ENCODE assay signal across 8 cellular contexts in the genomic region with DNA sequence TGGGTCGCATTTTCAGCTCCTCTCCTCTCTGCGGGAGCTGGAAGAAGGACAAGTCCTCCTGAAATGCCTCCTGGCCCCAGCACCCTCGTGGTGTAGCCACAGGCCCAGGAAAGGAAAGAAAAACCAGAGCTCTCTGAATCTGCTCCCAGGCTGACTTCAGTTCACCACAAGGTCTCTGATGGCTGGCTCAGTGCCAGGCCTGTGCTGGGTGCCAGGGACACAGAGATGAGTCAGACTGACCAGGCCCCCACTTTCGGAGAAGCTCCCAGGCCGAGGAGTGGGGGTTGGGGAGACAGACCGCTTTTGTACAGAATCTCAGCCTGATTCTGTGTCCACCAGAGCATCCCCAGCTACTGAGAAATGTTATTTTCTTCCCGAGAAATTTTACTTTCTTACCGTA. TPM values are rescaled to one million over a fixed set of nuclear protein-coding genes. Genes with fewer than 3 reads are reported as not detected.
DNase-seq lines count a peak whose midpoint lies in the region; ATAC-seq lines count a peak whose summit lies in the region.

No MANE protein-coding gene starts in this region.

- no peaks in the 10 kb centered on the region for H3K27me3 Mint-ChIP-seq in stimulated activated naive CD8-positive, alpha-beta T cell treated with anti-CD3 and anti-CD28 coated beads, Interleukin-15, Interleukin-2, amounts not matched to agents 100 ng/mL and 50 ng/mL, for 24 hours

- no peak overlapping the region for H3K4me3 ChIP-seq in effector memory CD4-positive, alpha-beta T cell (ENCODE audit: insufficient read depth, low read depth, low read length, poor library complexity, severe bottlenecking)
- H3K4me3 ChIP-seq in muscle layer of duodenum (ENCODE audit: low read depth in 1 of 2, low read length in 2 of 2) = peak overlapping the region; percentile 22 to 46

- H3K4me1 Mint-ChIP-seq in stimulated activated naive CD8-positive, alpha-beta T cell treated with anti-CD3 and anti-CD28 coated beads, Interleukin-15, Interleukin-2, amounts not matched to agents 100 ng/mL and 50 ng/mL, for 24 hours (ENCODE audit: low read depth) = peaks cover 90% of the 10 kb centered on the region

- peak overlapping the region; percentile 58 for H3K27ac ChIP-seq in effector memory CD4-positive, alpha-beta T cell (ENCODE audit: insufficient read depth, low read length, poor library complexity, severe bottlenecking)
- H3K27ac ChIP-seq in muscle layer of duodenum (ENCODE audit: low read length) = peak overlapping the region; percentile 59

- H3K9me3 ChIP-seq in effector memory CD4-positive, alpha-beta T cell (ENCODE audit: control insufficient read depth, low read length) = no peaks in the 10 kb centered on the region
- no peaks in the 10 kb centered on the region for H3K9me3 ChIP-seq in muscle layer of duodenum (ENCODE audit: control insufficient read depth in 1 of 2, low read length in 2 of 2)

- peaks cover 13% of the 10 kb centered on the region for H3K9me3 Mint-ChIP-seq in stimulated activated naive CD8-positive, alpha-beta T cell treated with anti-CD3 and anti-CD28 coated beads, Interleukin-15, Interleukin-2, amounts not matched to agents 100 ng/mL and 50 ng/mL, for 24 hours

- peaks cover 88% of the 10 kb centered on the region for H3K4me1 ChIP-seq in effector memory CD4-positive, alpha-beta T cell (ENCODE audit: control insufficient read depth, insufficient read depth, low read length, poor library complexity, severe bottlenecking)
- peaks cover 31 to 74% of the 10 kb centered on the region in 2 donors for H3K4me1 ChIP-seq in muscle layer of duodenum (ENCODE audit: control insufficient read depth in 1 of 2, insufficient read depth in 2 of 2, low read length in 2 of 2)

- no peaks in the 10 kb centered on the region for H3K27me3 ChIP-seq in effector memory CD4-positive, alpha-beta T cell (replicated peaks; ENCODE audit: control insufficient read depth, insufficient read depth, low read length, poor library complexity, severe bottlenecking)
- H3K27me3 ChIP-seq in muscle layer of duodenum (ENCODE audit: low read depth, low read length) = no peaks in the 10 kb centered on the region

- no peaks in the 10 kb centered on the region for H3K36me3 ChIP-seq in effector memory CD4-positive, alpha-beta T cell (ENCODE audit: control insufficient read depth, insufficient read depth, low read length)
- peaks cover 0 to 15% of the 10 kb centered on the region in 2 donors for H3K36me3 ChIP-seq in muscle layer of duodenum (ENCODE audit: control insufficient read depth in 1 of 2, insufficient read depth in 2 of 2, low read length in 2 of 2)

- H3K27ac Mint-ChIP-seq in stimulated activated naive CD8-positive, alpha-beta T cell treated with anti-CD3 and anti-CD28 coated beads, Interleukin-15, Interleukin-2, amounts not matched to agents 100 ng/mL and 50 ng/mL, for 24 hours = no peak overlapping the region

- peak; percentile 99 for DNase-seq in LHCN-M2 (ENCODE audit: low read depth)
- DNase-seq in activated CD8-positive, alpha-beta memory T cell treated with anti-CD3 and anti-CD28 coated beads for 48 hours (ENCODE audit: low read depth in 2 of 3, low spot score in 2 of 3) = peak; percentile 60 to 73 (median 72)
- peak; percentile 68 to 70 (median 70) for DNase-seq in effector memory CD4-positive, alpha-beta T cell
- DNase-seq in NCI-H1417 treated with DMSO at 0.1 percent for 48 hours (lab: John Stamatoyannopoulos, UW) = no peak
- DNase-seq in retina = no peak

- peak; percentile 58 for ATAC-seq in GM19025 (IDR thresholded peaks at IDR 0.05; ENCODE audit: low read depth, unreplicated experiment)

- H3K4me3 Mint-ChIP-seq in stimulated activated naive CD8-positive, alpha-beta T cell treated with anti-CD3 and anti-CD28 coated beads, Interleukin-15, Interleukin-2, amounts not matched to agents 100 ng/mL and 50 ng/mL, for 24 hours = peak overlapping the region; percentile 13

- peaks cover 39% of the 10 kb centered on the region for H3K36me3 Mint-ChIP-seq in stimulated activated naive CD8-positive, alpha-beta T cell treated with anti-CD3 and anti-CD28 coated beads, Interleukin-15, Interleukin-2, amounts not matched to agents 100 ng/mL and 50 ng/mL, for 24 hours (ENCODE audit: low read depth)

RNA-seq across cellular contexts. Expression of a gene that starts 12.1 kb away (rescaled TPM):
- total RNA-seq in LHCN-M2 (2014; rRNA removed) = 29.6 and 38.3 TPM in 2 replicates
- 44.3 TPM for polyA plus RNA-seq in LHCN-M2 (2012)

RNA-seq across cellular contexts. Expression of a gene that starts 20.5 kb away (rescaled TPM):
- total RNA-seq in LHCN-M2 (2014; rRNA removed) = 1.2 and 1.8 TPM in 2 replicates
- 2.2 TPM for polyA plus RNA-seq in LHCN-M2 (2012)

RNA-seq across cellular contexts. Expression of a gene that starts 42.1 kb away (rescaled TPM):
- 418 and 464 TPM in 2 replicates for total RNA-seq in LHCN-M2 (2014; rRNA removed)
- 483 TPM for polyA plus RNA-seq in LHCN-M2 (2012)

Comparison
In these comparisons a context has a peak if more than half of its experiments do, and no peak if none do; other contexts are left out.
1. DNase-seq: peak in LHCN-M2 (single experiment), activated CD8-positive, alpha-beta memory T cell treated with anti-CD3 and anti-CD28 coated beads for 48 hours (3 of 3) and effector memory CD4-positive, alpha-beta T cell (3 of 3); none in NCI-H1417 treated with DMSO at 0.1 percent for 48 hours (single experiment) and retina (single experiment).